40 cellular contexts compared by ENCODE assay signal in genomic region chr3:111164621-111165020, GRCh38.
"Had no signal": no experiment of that assay in that cellular context is flagged by ENCODE, and none has a peak within 500 bp of the region (broad histone marks: within the 10 kb centered on the region; RNA-seq: fewer than 3 reads in every experiment).

No MANE protein-coding gene starts in this region.

- H3K27me3 Mint-ChIP-seq: activated naive CD4-positive, alpha-beta T cell treated with anti-CD3 and anti-CD28 coated beads, Interleukin-2, amount 10 ng/mL, durations not matched to agents 7 days and 5 days; activated naive CD4-positive, alpha-beta T cell treated with anti-CD3 and anti-CD28 coated beads, Interleukin-2, amount 50 U/mL, for 24 hours; activated naive CD8-positive, alpha-beta T cell; activated naive CD8-positive, alpha-beta T cell treated with anti-CD3 and anti-CD28 coated beads for 36 hours; activated naive CD8-positive, alpha-beta T cell treated with anti-CD3 and anti-CD28 coated beads, Interleukin-2, amount 50 U/mL, for 24 hours; activated T-cell treated with anti-CD3 and anti-CD28 coated beads, Interleukin-2, amount 50 U/mL, for 24 hours; activated T-helper 17 cell treated with anti-CD3 and anti-CD28 coated beads, Interleukin-2, amount 50 U/mL, for 72 hours; brain; central memory CD8-positive, alpha-beta T cell had no signal

- ATAC-seq: activated naive CD4-positive, alpha-beta T cell treated with anti-CD3 and anti-CD28 coated beads, Interleukin-2, amount 50 U/mL, for 72 hours; activated naive CD8-positive, alpha-beta T cell treated with anti-CD3 and anti-CD28 coated beads, Interleukin-2, amount 50 U/mL, for 24 hours; activated T-cell treated with anti-CD3 and anti-CD28 coated beads, Interleukin-2, amount 50 U/mL, for 4 hours; activated T-cell treated with anti-CD3 and anti-CD28 coated beads, Interleukin-2, amount 50 U/mL, for 72 hours; activated T-helper 17 cell treated with anti-CD3 and anti-CD28 coated beads, Interleukin-2, amount 50 U/mL, for 72 hours; body of pancreas had no signal

- H3K27ac ChIP-seq: adrenal gland, ascending aorta, body of pancreas, brain microvascular endothelial cell, breast epithelium, cardiac muscle cell had no signal

- H3K4me3 ChIP-seq: adrenal gland, ascending aorta, body of pancreas, breast epithelium, cardiac muscle cell had no signal

- H3K9me3 Mint-ChIP-seq: activated naive CD4-positive, alpha-beta T cell treated with anti-CD3 and anti-CD28 coated beads for 36 hours; activated naive CD4-positive, alpha-beta T cell treated with anti-CD3 and anti-CD28 coated beads, Interleukin-2, amount 10 ng/mL, durations not matched to agents 7 days and 5 days; activated naive CD4-positive, alpha-beta T cell treated with anti-CD3 and anti-CD28 coated beads, Interleukin-2, amount 50 U/mL, for 24 hours; activated naive CD4-positive, alpha-beta T cell treated with anti-CD3 and anti-CD28 coated beads, Interleukin-2, amount 50 U/mL, for 72 hours; activated naive CD8-positive, alpha-beta T cell treated with anti-CD3 and anti-CD28 coated beads, Interleukin-2, amount 50 U/mL, for 24 hours; activated T-cell treated with anti-CD3 and anti-CD28 coated beads, Interleukin-2, amount 50 U/mL, for 24 hours; activated T-cell treated with anti-CD3 and anti-CD28 coated beads, Interleukin-2, amount 50 U/mL, for 4 hours; activated T-helper 1 cell treated with anti-CD3 and anti-CD28 coated beads, Interleukin-12 subunit alpha, Interleukin-12 subunit beta, Interleukin-2, Interleukin-4 antibody, amounts not matched to agents 30 ng/mL and 10 ng/mL and 1 ng/mL, durations not matched to agents 14 hours and 24 hours and 36 hours; activated T-helper 2 cell treated with anti-CD3 and anti-CD28 coated beads, Interferon-gamma antibody, Interleukin-2, Interleukin-4, amounts not matched to agents 10 μg/mL and 5 μg/mL and 100 μg/mL, durations not matched to agents 14 hours and 24 hours and 36 hours; central memory CD8-positive, alpha-beta T cell had no signal

- H3K4me1 Mint-ChIP-seq: activated naive CD4-positive, alpha-beta T cell treated with anti-CD3 and anti-CD28 coated beads, Interleukin-2, amount 10 ng/mL, durations not matched to agents 7 days and 5 days; activated naive CD4-positive, alpha-beta T cell treated with anti-CD3 and anti-CD28 coated beads, Interleukin-2, amount 50 U/mL, for 24 hours; activated naive CD8-positive, alpha-beta T cell treated with anti-CD3 and anti-CD28 coated beads for 36 hours; activated naive CD8-positive, alpha-beta T cell treated with anti-CD3 and anti-CD28 coated beads, Interleukin-2, amount 10 ng/mL, durations not matched to agents 7 days and 5 days; activated naive CD8-positive, alpha-beta T cell treated with anti-CD3 and anti-CD28 coated beads, Interleukin-2, amount 50 U/mL, for 24 hours; activated T-helper 17 cell treated with anti-CD3 and anti-CD28 coated beads, Interleukin-2, amount 50 U/mL, for 72 hours; brain; central memory CD8-positive, alpha-beta T cell had no signal

- DNase-seq: activated effector memory CD4-positive, alpha-beta T cell treated with anti-CD3 and anti-CD28 coated beads, Interleukin-2, amount 50 U/mL, for 16 hours; activated effector memory CD4-positive, alpha-beta T cell treated with Interleukin-2 at 50 U/mL for 16 hours; activated gamma-delta T cell; activated gamma-delta T cell treated with Interleukin-2 at 50 U/mL for 16 hours; activated naive CD4-positive, alpha-beta T cell; activated naive CD4-positive, alpha-beta T cell treated with anti-CD3 and anti-CD28 coated beads for 36 hours; activated naive CD4-positive, alpha-beta T cell treated with anti-CD3 and anti-CD28 coated beads, Interleukin-2, amount 10 ng/mL, durations not matched to agents 7 days and 5 days; activated naive CD4-positive, alpha-beta T cell treated with anti-CD3 and anti-CD28 coated beads, Interleukin-2, amount 50 U/mL, for 16 hours; activated naive CD4-positive, alpha-beta T cell treated with Interleukin-2 at 50 U/mL for 16 hours; activated naive CD8-positive, alpha-beta T cell treated with anti-CD3 and anti-CD28 coated beads for 36 hours; activated naive CD8-positive, alpha-beta T cell treated with anti-CD3 and anti-CD28 coated beads, Interleukin-2, amount 10 ng/mL, durations not matched to agents 7 days and 5 days; activated naive CD8-positive, alpha-beta T cell treated with anti-CD3 and anti-CD28 coated beads, Interleukin-2, amount 50 U/mL, for 24 hours; activated T-cell treated with anti-CD3 and anti-CD28 coated beads for 4 hours; activated T-cell treated with anti-CD3 and anti-CD28 coated beads, Interleukin-2, amount 50 U/mL, for 1 hour; activated T-cell treated with anti-CD3 and anti-CD28 coated beads, Interleukin-2, amount 50 U/mL, for 24 hours; activated T-cell treated with anti-CD3 and anti-CD28 coated beads, Interleukin-2, amount 50 U/mL, for 4 hours; activated T-cell treated with anti-CD3 and anti-CD28 coated beads, Interleukin-2, amount 50 U/mL, for 48 hours; activated T-cell treated with anti-CD3 and anti-CD28 coated beads, Interleukin-2, amount 50 U/mL, for 72 hours; adrenal gland; amniotic stem cell; amygdala; anterior cingulate cortex; body of pancreas; brain microvascular endothelial cell; caudate nucleus; central memory CD4-positive, alpha-beta T cell; cerebellar nuclear complex had no signal

- H3K9me3 ChIP-seq: adrenal gland, ascending aorta, body of pancreas, breast epithelium had no signal

- H3K36me3 Mint-ChIP-seq: activated naive CD4-positive, alpha-beta T cell treated with anti-CD3 and anti-CD28 coated beads, Interleukin-2, amount 10 ng/mL, durations not matched to agents 7 days and 5 days; activated naive CD4-positive, alpha-beta T cell treated with anti-CD3 and anti-CD28 coated beads, Interleukin-2, amount 50 U/mL, for 24 hours; activated naive CD4-positive, alpha-beta T cell treated with anti-CD3 and anti-CD28 coated beads, Interleukin-2, amount 50 U/mL, for 72 hours; activated naive CD8-positive, alpha-beta T cell treated with anti-CD3 and anti-CD28 coated beads for 36 hours had no signal

- H3K27me3 ChIP-seq: adrenal gland, ascending aorta, body of pancreas, brain microvascular endothelial cell, breast epithelium, cardiac muscle cell had no signal

- FAIRE-seq: astrocyte, bronchial epithelial cell had no signal

- H3K27ac Mint-ChIP-seq: activated naive CD4-positive, alpha-beta T cell treated with anti-CD3 and anti-CD28 coated beads for 36 hours; activated naive CD4-positive, alpha-beta T cell treated with anti-CD3 and anti-CD28 coated beads, Interleukin-2, amount 10 ng/mL, durations not matched to agents 7 days and 5 days; activated naive CD4-positive, alpha-beta T cell treated with anti-CD3 and anti-CD28 coated beads, Interleukin-2, amount 50 U/mL, for 24 hours; activated naive CD4-positive, alpha-beta T cell treated with anti-CD3 and anti-CD28 coated beads, Interleukin-2, amount 50 U/mL, for 72 hours; activated naive CD8-positive, alpha-beta T cell; activated naive CD8-positive, alpha-beta T cell treated with anti-CD3 and anti-CD28 coated beads for 36 hours; activated naive CD8-positive, alpha-beta T cell treated with anti-CD3 and anti-CD28 coated beads, Interleukin-2, amount 10 ng/mL, durations not matched to agents 7 days and 5 days; activated naive CD8-positive, alpha-beta T cell treated with anti-CD3 and anti-CD28 coated beads, Interleukin-2, amount 50 U/mL, for 24 hours; activated T-cell treated with anti-CD3 and anti-CD28 coated beads, Interleukin-2, amount 50 U/mL, for 24 hours; activated T-cell treated with anti-CD3 and anti-CD28 coated beads, Interleukin-2, amount 50 U/mL, for 72 hours; activated T-helper 1 cell treated with anti-CD3 and anti-CD28 coated beads, Interleukin-12 subunit alpha, Interleukin-12 subunit beta, Interleukin-2, Interleukin-4 antibody, amounts not matched to agents 30 ng/mL and 10 ng/mL and 1 ng/mL, durations not matched to agents 14 hours and 24 hours and 36 hours; activated T-helper 17 cell treated with anti-CD3 and anti-CD28 coated beads, Interleukin-2, amount 50 U/mL, for 72 hours; activated T-helper 2 cell treated with anti-CD3 and anti-CD28 coated beads, Interferon-gamma antibody, Interleukin-2, Interleukin-4, amounts not matched to agents 10 μg/mL and 5 μg/mL and 100 μg/mL, durations not matched to agents 14 hours and 24 hours and 36 hours; brain had no signal

- H3K4me3 Mint-ChIP-seq: activated naive CD4-positive, alpha-beta T cell treated with anti-CD3 and anti-CD28 coated beads for 36 hours; activated naive CD4-positive, alpha-beta T cell treated with anti-CD3 and anti-CD28 coated beads, Interleukin-2, amount 10 ng/mL, durations not matched to agents 7 days and 5 days; activated naive CD4-positive, alpha-beta T cell treated with anti-CD3 and anti-CD28 coated beads, Interleukin-2, amount 50 U/mL, for 24 hours; activated naive CD8-positive, alpha-beta T cell; activated naive CD8-positive, alpha-beta T cell treated with anti-CD3 and anti-CD28 coated beads for 36 hours; activated naive CD8-positive, alpha-beta T cell treated with anti-CD3 and anti-CD28 coated beads, Interleukin-2, amount 10 ng/mL, durations not matched to agents 7 days and 5 days; activated naive CD8-positive, alpha-beta T cell treated with anti-CD3 and anti-CD28 coated beads, Interleukin-2, amount 50 U/mL, for 24 hours; activated T-cell treated with anti-CD3 and anti-CD28 coated beads, Interleukin-2, amount 50 U/mL, for 24 hours; activated T-cell treated with anti-CD3 and anti-CD28 coated beads, Interleukin-2, amount 50 U/mL, for 4 hours; activated T-cell treated with anti-CD3 and anti-CD28 coated beads, Interleukin-2, amount 50 U/mL, for 72 hours; activated T-helper 1 cell treated with anti-CD3 and anti-CD28 coated beads, Interleukin-12 subunit alpha, Interleukin-12 subunit beta, Interleukin-2, Interleukin-4 antibody, amounts not matched to agents 30 ng/mL and 10 ng/mL and 1 ng/mL, durations not matched to agents 14 hours and 24 hours and 36 hours; activated T-helper 17 cell treated with anti-CD3 and anti-CD28 coated beads, Interleukin-2, amount 50 U/mL, for 72 hours; brain; central memory CD8-positive, alpha-beta T cell had no signal

- H3K4me1 ChIP-seq: adrenal gland, ascending aorta, body of pancreas, breast epithelium had no signal

- H3K36me3 ChIP-seq: adrenal gland, breast epithelium, cardiac muscle cell had no signal
